Comparison of ENCODE assay signal across 10 cellular contexts in the genomic region with DNA sequence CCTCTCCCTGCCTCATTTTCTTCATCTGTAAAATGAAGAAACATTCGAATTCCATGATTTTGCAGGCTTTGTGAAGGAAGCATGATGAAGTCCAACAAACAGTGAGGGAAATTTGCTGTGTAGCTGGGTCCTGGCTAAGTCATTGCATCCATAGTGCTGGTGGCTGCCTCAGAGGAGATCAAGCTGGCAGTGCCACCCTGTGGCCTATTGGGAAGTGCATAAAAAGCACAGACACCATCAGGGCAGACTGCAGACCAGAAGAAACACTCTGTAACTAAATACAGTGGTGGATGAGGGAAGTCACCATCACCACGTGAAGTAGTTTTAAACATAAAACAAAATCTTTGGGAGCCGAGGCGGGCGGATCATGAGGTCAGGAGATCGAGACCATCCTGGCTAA. TPM values are rescaled to one million over a fixed set of nuclear protein-coding genes. Genes with fewer than 3 reads are reported as not detected.
DNase-seq lines count a peak whose midpoint lies in the region; ATAC-seq and TF ChIP-seq lines count a peak whose summit lies in the region.
"Had no signal": no experiment of that assay in that cellular context is flagged by ENCODE, and none has a peak within 500 bp of the region (broad histone marks: within the 10 kb centered on the region; RNA-seq: fewer than 3 reads in every experiment).

No MANE protein-coding gene starts in this region.

- H3K4me3 Mint-ChIP-seq in endodermal cell: no peak overlapping the region
- no peak overlapping the region for H3K4me3 Mint-ChIP-seq in CD8-positive, alpha-beta T cell
- H3K4me3 Mint-ChIP-seq: activated naive CD4-positive, alpha-beta T cell treated with anti-CD3 and anti-CD28 coated beads, Interleukin-2, amount 50 U/mL, for 24 hours; naive thymus-derived CD8-positive, alpha-beta T cell had no signal

- no peaks in the 10 kb centered on the region for H3K36me3 Mint-ChIP-seq in endodermal cell (ENCODE audit: low read depth)
- no peaks in the 10 kb centered on the region for H3K36me3 Mint-ChIP-seq in CD8-positive, alpha-beta T cell
- H3K36me3 Mint-ChIP-seq: activated naive CD4-positive, alpha-beta T cell treated with anti-CD3 and anti-CD28 coated beads, Interleukin-2, amount 50 U/mL, for 24 hours had no signal

- H3K9me3 ChIP-seq in endodermal cell (ENCODE audit: control insufficient read depth, low read length): no peaks in the 10 kb centered on the region
- H3K9me3 ChIP-seq in CD8-positive, alpha-beta T cell (ENCODE audit: low read length): no peaks in the 10 kb centered on the region

- H3K27me3 ChIP-seq in endodermal cell (ENCODE audit: control insufficient read depth, insufficient read depth, low read length, poor library complexity, severe bottlenecking): no peaks in the 10 kb centered on the region
- H3K27me3 ChIP-seq in CD8-positive, alpha-beta T cell (ENCODE audit: insufficient read depth, low read length): no peaks in the 10 kb centered on the region

- no peaks in the 10 kb centered on the region for H3K27me3 Mint-ChIP-seq in endodermal cell (ENCODE audit: insufficient read depth)
- no peaks in the 10 kb centered on the region for H3K27me3 Mint-ChIP-seq in CD8-positive, alpha-beta T cell (ENCODE audit: low read depth)
- H3K27me3 Mint-ChIP-seq: activated naive CD4-positive, alpha-beta T cell treated with anti-CD3 and anti-CD28 coated beads, Interleukin-2, amount 50 U/mL, for 24 hours; naive thymus-derived CD8-positive, alpha-beta T cell had no signal

- no peaks in the 10 kb centered on the region for H3K4me1 ChIP-seq in endodermal cell (ENCODE audit: control insufficient read depth, insufficient read depth, low read length)
- H3K4me1 ChIP-seq in CD8-positive, alpha-beta T cell (ENCODE audit: insufficient read depth, low read length): no peaks in the 10 kb centered on the region

- H3K27ac Mint-ChIP-seq in endodermal cell: no peak overlapping the region
- no peak overlapping the region for H3K27ac Mint-ChIP-seq in CD8-positive, alpha-beta T cell
- H3K27ac Mint-ChIP-seq: activated naive CD4-positive, alpha-beta T cell treated with anti-CD3 and anti-CD28 coated beads, Interleukin-2, amount 50 U/mL, for 24 hours; naive thymus-derived CD8-positive, alpha-beta T cell had no signal

- no peak for ATAC-seq in CD8-positive, alpha-beta T cell
- no peak for ATAC-seq in HG03045 (IDR thresholded peaks at IDR 0.05; ENCODE audit: unreplicated experiment)

- intact Hi-C loops in CD8-positive, alpha-beta T cell (cut with DNase I, micrococcal nuclease): no loop called here

- DNase-seq in AG09309 (ENCODE audit: low read depth) (no peak), ELR (ENCODE audit: low read depth) (peak; percentile 37), NCI-H526 treated with DMSO at 0.1 percent for 48 hours (lab: John Stamatoyannopoulos, UW) (peak; percentile 14), endodermal cell (peak; percentile 82), activated gamma-delta T cell treated with Interleukin-2 at 50 U/mL for 16 hours (no peak), caudate nucleus (lab: John Stamatoyannopoulos, UW) (no peak)
- no peak for DNase-seq in CD8-positive, alpha-beta T cell
- DNase-seq: naive thymus-derived CD8-positive, alpha-beta T cell had no signal

- H3K9me3 Mint-ChIP-seq in endodermal cell: peaks cover 43% of the 10 kb centered on the region
- H3K9me3 Mint-ChIP-seq in CD8-positive, alpha-beta T cell: peaks cover 4% of the 10 kb centered on the region
- H3K9me3 Mint-ChIP-seq: activated naive CD4-positive, alpha-beta T cell treated with anti-CD3 and anti-CD28 coated beads, Interleukin-2, amount 50 U/mL, for 24 hours had no signal

- H3K4me1 Mint-ChIP-seq in endodermal cell: peaks cover 6% of the 10 kb centered on the region
- H3K4me1 Mint-ChIP-seq in CD8-positive, alpha-beta T cell (ENCODE audit: low read depth): no peaks in the 10 kb centered on the region
- H3K4me1 Mint-ChIP-seq: activated naive CD4-positive, alpha-beta T cell treated with anti-CD3 and anti-CD28 coated beads, Interleukin-2, amount 50 U/mL, for 24 hours had no signal

- peak; percentile 32 for TF ChIP-seq CTCF in AG09309 (IDR thresholded peaks at IDR 0.05; ENCODE audit: control insufficient read depth, insufficient read depth, low read depth, low read length, missing control alignments)
- TF ChIP-seq CTCF in endodermal cell (conservative IDR thresholded peaks at IDR 0.05): peak; percentile 70
- no peak for TF ChIP-seq CTCF in CD8-positive, alpha-beta T cell (IDR thresholded peaks at IDR 0.05)

- H3K36me3 ChIP-seq in endodermal cell (ENCODE audit: control insufficient read depth, insufficient read depth, low read length): no peaks in the 10 kb centered on the region
- H3K36me3 ChIP-seq in CD8-positive, alpha-beta T cell (ENCODE audit: insufficient read depth, low read length): no peaks in the 10 kb centered on the region

- CTCF ChIA-PET in CD8-positive, alpha-beta T cell (lab: Charles Lee): interaction anchor here (0.8 kb wide), 1 partner anchor 23 kb away, joined by 4 read pairs; no protein-coding TSS in a partner anchor

- WGBS in endodermal cell (ENCODE audit: insufficient coverage in 1 of 2, insufficient read length in 1 of 2), 2 experiments: 84% methylated on average over 6 of the region's 6 CpGs; no CpG with 5 or more reads in 1 of the 2 experiments

- no peak overlapping the region for H3K4me3 ChIP-seq in AG09309 (ENCODE audit: control insufficient read depth, low read depth, low read length)
- no peak overlapping the region for H3K4me3 ChIP-seq in endodermal cell (ENCODE audit: low read length)
- no peak overlapping the region for H3K4me3 ChIP-seq in CD8-positive, alpha-beta T cell (ENCODE audit: low read depth, low read length)

- H3K9ac ChIP-seq in endodermal cell (ENCODE audit: extremely low read depth, low read length, poor library complexity, severe bottlenecking): no peak overlapping the region

- POLR2A ChIA-PET in CD8-positive, alpha-beta T cell (lab: Charles Lee): no interaction called here

- H3K27ac ChIP-seq in endodermal cell (ENCODE audit: low read depth, low read length) (no peak overlapping the region), caudate nucleus (ENCODE audit: low read depth, low read length) (no peak overlapping the region)
- no peak overlapping the region for H3K27ac ChIP-seq in CD8-positive, alpha-beta T cell (ENCODE audit: low read depth, low read length)

RNA-seq across cellular contexts. Expression of gene DDX3X, which starts 40.7 kb away (rescaled TPM):
- 100 to 1,000 TPM; 218 to 274 TPM for total RNA-seq in endodermal cell
- polyA plus RNA-seq in endodermal cell (2013, experiment 1 of 2): 150 TPM
- 144 TPM for polyA plus RNA-seq in endodermal cell (2013, experiment 2 of 2)
- 100 to 1,000 TPM; 643 to 648 TPM for total RNA-seq in CD8-positive, alpha-beta T cell

Comparison
In these comparisons a context has a peak if more than half of its experiments do, and no peak if none do; other contexts are left out.
1. DNase-seq: peak in ELR (single experiment), NCI-H526 treated with DMSO at 0.1 percent for 48 hours (single experiment) and endodermal cell (single experiment); none in AG09309 (single experiment), CD8-positive, alpha-beta T cell (0 of 7), activated gamma-delta T cell treated with Interleukin-2 at 50 U/mL for 16 hours (single experiment) and caudate nucleus (0 of 61).